In the genomic region with DNA sequence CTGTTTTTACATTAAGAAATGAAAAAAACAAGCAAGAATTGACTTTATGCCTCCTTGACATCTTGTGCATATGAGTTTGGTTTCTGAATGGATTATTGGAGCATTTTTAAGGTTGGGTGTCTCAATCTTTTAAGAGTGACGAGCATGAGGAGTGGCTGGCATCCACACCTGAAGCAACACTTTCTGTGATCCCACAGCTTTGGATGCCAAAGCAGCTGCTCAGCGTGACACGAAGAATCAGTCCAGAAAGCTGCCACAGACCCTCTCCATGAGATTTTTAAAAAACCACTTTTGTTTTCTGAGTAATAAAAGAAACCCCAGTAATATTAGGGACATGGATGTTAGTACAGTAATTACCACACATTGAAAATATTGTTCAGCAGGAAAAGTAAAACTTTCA, we compare ENCODE assay signal across 30 cellular contexts.
A peak's percentile ranks its signal among the peaks of the same experiment; 100 is the strongest.
DNase-seq lines count a peak whose midpoint lies in the region; ATAC-seq and TF ChIP-seq lines count a peak whose summit lies in the region.
"Had no signal": no experiment of that assay in that cellular context is flagged by ENCODE, and none has a peak within 500 bp of the region (broad histone marks: within the 10 kb centered on the region; RNA-seq: fewer than 3 reads in every experiment).

No MANE protein-coding gene starts in this region.

- peak overlapping the region; percentile 71 for H3K27ac ChIP-seq in vagina
- H3K27ac ChIP-seq: 22Rv1, ascending aorta, cardiac muscle cell, heart left ventricle had no signal

- H3K9me3 Mint-ChIP-seq in T-helper 1 cell treated with Interleukin-12 subunit alpha and Interleukin-12 subunit beta and Interleukin-4 antibody, amounts not matched to agents 30 μg/mL and 1 μg/mL, for 36 hours, result peaks cover 6% of the 10 kb centered on the region
- peaks cover 4% of the 10 kb centered on the region for H3K9me3 Mint-ChIP-seq in stimulated activated naive CD8-positive, alpha-beta T cell treated with anti-CD3 and anti-CD28 coated beads, Interleukin-15, Interleukin-2, amounts not matched to agents 100 ng/mL and 50 ng/mL, for 24 hours
- H3K9me3 Mint-ChIP-seq in stimulated activated naive CD8-positive, alpha-beta T cell treated with anti-CD3 and anti-CD28 coated beads, Interleukin-15, amount 100 ng/mL, for 72 hours, result peaks cover 6 to 14% of the 10 kb centered on the region in 2 donors
- no peaks in the 10 kb centered on the region for H3K9me3 Mint-ChIP-seq in immature natural killer cell
- H3K9me3 Mint-ChIP-seq: activated naive CD4-positive, alpha-beta T cell treated with anti-CD3 and anti-CD28 coated beads, Interleukin-2, amount 50 U/mL, for 24 hours had no signal

- ATAC-seq in stimulated activated naive CD8-positive, alpha-beta T cell treated with anti-CD3 and anti-CD28 coated beads, Interleukin-15, amount 100 ng/mL, for 72 hours, result no peak
- ATAC-seq: esophagus mucosa, heart left ventricle, sciatic nerve, T-helper 17 cell had no signal

- no peak overlapping the region for H3K4me3 ChIP-seq in vagina
- H3K4me3 ChIP-seq: ascending aorta, cardiac muscle cell, heart left ventricle, lung had no signal

- DNase-seq in T-helper 1 cell, result no peak
- no peak for DNase-seq in stimulated activated naive CD8-positive, alpha-beta T cell treated with anti-CD3 and anti-CD28 coated beads, Interleukin-15, amount 100 ng/mL, for 72 hours
- no peak for DNase-seq in immature natural killer cell
- DNase-seq in vagina (ENCODE audit: extremely low spot score in 2 of 2), result no peak
- DNase-seq in nucleus accumbens (lab: John Stamatoyannopoulos, UW), result no peak
- DNase-seq in OCI-M1 (lab: John Stamatoyannopoulos, UW), result no peak
- DNase-seq: activated T-cell treated with anti-CD3 and anti-CD28 coated beads for 4 hours; cortex of kidney; foreskin fibroblast; GOT3; heart left ventricle; HFFc6; Kasumi-1; kidney glomerular epithelial cell; NCI-H1436 treated with DMSO at 0.1 percent for 48 hours; NCI-H446; NCI-H82; stimulated activated naive CD4-positive, alpha-beta T cell; T-helper 17 cell had no signal

- H3K9me3 ChIP-seq in vagina, result no peaks in the 10 kb centered on the region
- H3K9me3 ChIP-seq: ascending aorta, heart left ventricle had no signal

- peaks cover 45% of the 10 kb centered on the region for H3K4me1 ChIP-seq in vagina
- H3K4me1 ChIP-seq: ascending aorta had no signal

- no peak for TF ChIP-seq POLR2A in vagina (IDR thresholded peaks at IDR 0.05)

- H3K36me3 ChIP-seq in vagina, result no peaks in the 10 kb centered on the region
- H3K36me3 ChIP-seq: ascending aorta, cardiac muscle cell, heart left ventricle had no signal

- TF ChIP-seq CTCF in vagina (IDR thresholded peaks at IDR 0.05), result no peak

- peaks cover 44% of the 10 kb centered on the region for H3K36me3 Mint-ChIP-seq in T-helper 1 cell treated with Interleukin-12 subunit alpha and Interleukin-12 subunit beta and Interleukin-4 antibody, amounts not matched to agents 30 μg/mL and 1 μg/mL, for 36 hours (ENCODE audit: low read depth)
- H3K36me3 Mint-ChIP-seq in stimulated activated naive CD8-positive, alpha-beta T cell treated with anti-CD3 and anti-CD28 coated beads, Interleukin-15, Interleukin-2, amounts not matched to agents 100 ng/mL and 50 ng/mL, for 24 hours (ENCODE audit: low read depth), result peaks cover 14% of the 10 kb centered on the region
- peaks cover 5 to 8% (median 6%) of the 10 kb centered on the region in 3 donors for H3K36me3 Mint-ChIP-seq in immature natural killer cell

- intact Hi-C loops in vagina (cut with DNase I), result loop anchor here (10.0 kb wide), 2 partner anchors 116 to 156 kb away; a partner anchor contains a TSS

- peak overlapping the region; percentile 41 for H3K27ac Mint-ChIP-seq in T-helper 1 cell treated with Interleukin-12 subunit alpha and Interleukin-12 subunit beta and Interleukin-4 antibody, amounts not matched to agents 30 μg/mL and 1 μg/mL, for 36 hours
- H3K27ac Mint-ChIP-seq in stimulated activated naive CD8-positive, alpha-beta T cell treated with anti-CD3 and anti-CD28 coated beads, Interleukin-15, Interleukin-2, amounts not matched to agents 100 ng/mL and 50 ng/mL, for 24 hours, result peak overlapping the region; percentile 26
- no peak overlapping the region for H3K27ac Mint-ChIP-seq in stimulated activated naive CD8-positive, alpha-beta T cell treated with anti-CD3 and anti-CD28 coated beads, Interleukin-15, amount 100 ng/mL, for 72 hours
- H3K27ac Mint-ChIP-seq in immature natural killer cell, result peak overlapping the region in 1 of 6 donors; percentile 36
- H3K27ac Mint-ChIP-seq: CD14-positive monocyte, HFFc6, progenitor cell of endocrine pancreas, T-helper 17 cell had no signal

- H3K4me1 Mint-ChIP-seq in T-helper 1 cell treated with Interleukin-12 subunit alpha and Interleukin-12 subunit beta and Interleukin-4 antibody, amounts not matched to agents 30 μg/mL and 1 μg/mL, for 36 hours (ENCODE audit: low read depth), result peaks cover 42% of the 10 kb centered on the region
- H3K4me1 Mint-ChIP-seq in stimulated activated naive CD8-positive, alpha-beta T cell treated with anti-CD3 and anti-CD28 coated beads, Interleukin-15, Interleukin-2, amounts not matched to agents 100 ng/mL and 50 ng/mL, for 24 hours (ENCODE audit: low read depth), result peaks cover 41% of the 10 kb centered on the region
- peaks cover 79% of the 10 kb centered on the region for H3K4me1 Mint-ChIP-seq in stimulated activated naive CD8-positive, alpha-beta T cell treated with anti-CD3 and anti-CD28 coated beads, Interleukin-15, amount 100 ng/mL, for 72 hours
- peaks cover 49 to 54% of the 10 kb centered on the region in 2 donors for H3K4me1 Mint-ChIP-seq in immature natural killer cell

- H3K4me3 Mint-ChIP-seq in T-helper 1 cell treated with Interleukin-12 subunit alpha and Interleukin-12 subunit beta and Interleukin-4 antibody, amounts not matched to agents 30 μg/mL and 1 μg/mL, for 36 hours, result no peak overlapping the region
- H3K4me3 Mint-ChIP-seq in stimulated activated naive CD8-positive, alpha-beta T cell treated with anti-CD3 and anti-CD28 coated beads, Interleukin-15, Interleukin-2, amounts not matched to agents 100 ng/mL and 50 ng/mL, for 24 hours, result peak overlapping the region; percentile 39
- peak overlapping the region in 1 of 2 donors; percentile 92 for H3K4me3 Mint-ChIP-seq in stimulated activated naive CD8-positive, alpha-beta T cell treated with anti-CD3 and anti-CD28 coated beads, Interleukin-15, amount 100 ng/mL, for 72 hours
- H3K4me3 Mint-ChIP-seq in immature natural killer cell, result peak overlapping the region in 4 of 5 donors; percentile 15 to 57 (median 43)
- H3K4me3 Mint-ChIP-seq: HFFc6 had no signal

- H3K27me3 Mint-ChIP-seq in T-helper 1 cell treated with Interleukin-12 subunit alpha and Interleukin-12 subunit beta and Interleukin-4 antibody, amounts not matched to agents 30 μg/mL and 1 μg/mL, for 36 hours (ENCODE audit: low read depth), result no peaks in the 10 kb centered on the region
- peaks cover 9% of the 10 kb centered on the region for H3K27me3 Mint-ChIP-seq in stimulated activated naive CD8-positive, alpha-beta T cell treated with anti-CD3 and anti-CD28 coated beads, Interleukin-15, Interleukin-2, amounts not matched to agents 100 ng/mL and 50 ng/mL, for 24 hours
- H3K27me3 Mint-ChIP-seq in stimulated activated naive CD8-positive, alpha-beta T cell treated with anti-CD3 and anti-CD28 coated beads, Interleukin-15, amount 100 ng/mL, for 72 hours, result no peaks in the 10 kb centered on the region
- H3K27me3 Mint-ChIP-seq in immature natural killer cell (ENCODE audit: low read depth in 3 of 3), result peaks cover 5 to 12% (median 7%) of the 10 kb centered on the region in 3 donors
- H3K27me3 Mint-ChIP-seq: T-helper 17 cell had no signal

- no peaks in the 10 kb centered on the region for H3K27me3 ChIP-seq in vagina

Comparison
In these comparisons a context has a peak if more than half of its experiments do, and no peak if none do; other contexts are left out.
1. H3K27ac Mint-ChIP-seq: peak in T-helper 1 cell treated with Interleukin-12 subunit alpha and Interleukin-12 subunit beta and Interleukin-4 antibody, amounts not matched to agents 30 μg/mL and 1 μg/mL, for 36 hours (single experiment) and stimulated activated naive CD8-positive, alpha-beta T cell treated with anti-CD3 and anti-CD28 coated beads, Interleukin-15, Interleukin-2, amounts not matched to agents 100 ng/mL and 50 ng/mL, for 24 hours (single experiment); none in stimulated activated naive CD8-positive, alpha-beta T cell treated with anti-CD3 and anti-CD28 coated beads, Interleukin-15, amount 100 ng/mL, for 72 hours (0 of 2).